In genomic region chr3:183260167-183260904, GRCh38 we compare ENCODE assay signal across 1 cellular context.
TF ChIP-seq lines count a peak whose summit lies in the region.

No MANE protein-coding gene starts in this region.

TF ChIP-seq in SK-N-SH, 30 proteins besides CTCF, POLR2A, EP300 and RAD21 (continued from another document):
- no peak for TF ChIP-seq REST (IDR thresholded peaks at IDR 0.05; ENCODE audit: low read depth, low read length)
TF ChIP-seq in SK-N-SH: peak in this region for 0.
